ENCODE assay signal across 8 cellular contexts in the genomic region with DNA sequence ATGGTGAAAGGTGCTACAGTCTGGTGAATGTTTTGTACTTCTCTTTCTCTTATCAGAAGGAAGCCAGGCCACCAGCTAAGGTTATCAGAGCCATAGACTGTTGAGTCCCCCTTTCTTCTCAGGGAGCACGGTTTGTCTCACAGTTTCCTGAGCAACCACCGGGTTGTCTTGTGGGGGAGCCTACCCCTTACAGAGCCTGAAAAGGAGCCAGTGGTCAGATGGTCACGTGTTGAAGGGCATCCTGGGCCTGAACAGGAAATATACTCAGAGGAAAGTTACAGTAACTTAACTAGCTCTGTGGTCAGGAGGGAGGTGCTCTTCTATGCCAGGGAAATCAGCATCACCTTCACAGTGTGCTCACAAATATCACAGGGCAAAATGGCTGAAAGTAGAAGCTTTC. TPM values are rescaled to one million over a fixed set of nuclear protein-coding genes. Genes with fewer than 3 reads are reported as not detected.
A peak's percentile ranks its signal among the peaks of the same experiment; 100 is the strongest.
DNase-seq lines count a peak whose midpoint lies in the region; ATAC-seq and TF ChIP-seq lines count a peak whose summit lies in the region.

No MANE protein-coding gene starts in this region.

- peaks cover 38% of the 10 kb centered on the region for H3K4me1 Mint-ChIP-seq in WTC11

- ATAC-seq in HG03108 (IDR thresholded peaks at IDR 0.05; ENCODE audit: unreplicated experiment) (peak; percentile 97), WTC11 (no peak), GM19328 (IDR thresholded peaks at IDR 0.05; ENCODE audit: unreplicated experiment) (no peak)

- H3K27ac Mint-ChIP-seq in WTC11: no peak overlapping the region

- CTCF ChIA-PET in WTC11 (lab: Charles Lee): interaction anchor here (1.1 kb wide), 1 partner anchor 97 kb away, joined by 3 read pairs; no protein-coding TSS in a partner anchor

- POLR2A ChIA-PET in WTC11 (lab: Charles Lee): no interaction called here

- H3K4me3 Mint-ChIP-seq in WTC11: no peak overlapping the region

- DNase-seq in activated gamma-delta T cell treated with Interleukin-2 at 50 U/mL for 16 hours (peak; percentile 49), activated gamma-delta T cell (lab: John Stamatoyannopoulos, UW) (no peak), lung microvascular endothelial cell (ENCODE audit: low read depth in 2 of 2) (peak; percentile 38 to 63), WTC11 (ENCODE audit: low spot score) (no peak), anterior cingulate cortex (lab: John Stamatoyannopoulos, UW) (no peak)
- peak; percentile 65 for DNase-seq in activated CD4-positive, alpha-beta T cell treated with anti-CD3 and anti-CD28 coated beads for 48 hours

- no peaks in the 10 kb centered on the region for H3K27me3 Mint-ChIP-seq in WTC11 (ENCODE audit: low read depth)

- TF ChIP-seq CTCF in WTC11 (IDR thresholded peaks at IDR 0.05): no peak

- H3K36me3 Mint-ChIP-seq in WTC11: no peaks in the 10 kb centered on the region

- H3K9me3 Mint-ChIP-seq in WTC11: peaks cover 10% of the 10 kb centered on the region

TF ChIP-seq in WTC11, 78 proteins besides CTCF, POLR2A, EP300 and RAD21:
- TF ChIP-seq ETV6 (CRISPR knock-in tag; IDR thresholded peaks at IDR 0.05) (no peak), RELA (CRISPR knock-in tag; IDR thresholded peaks at IDR 0.05; ENCODE audit: borderline replicate concordance) (no peak)
- TF ChIP-seq, protein P1, sequence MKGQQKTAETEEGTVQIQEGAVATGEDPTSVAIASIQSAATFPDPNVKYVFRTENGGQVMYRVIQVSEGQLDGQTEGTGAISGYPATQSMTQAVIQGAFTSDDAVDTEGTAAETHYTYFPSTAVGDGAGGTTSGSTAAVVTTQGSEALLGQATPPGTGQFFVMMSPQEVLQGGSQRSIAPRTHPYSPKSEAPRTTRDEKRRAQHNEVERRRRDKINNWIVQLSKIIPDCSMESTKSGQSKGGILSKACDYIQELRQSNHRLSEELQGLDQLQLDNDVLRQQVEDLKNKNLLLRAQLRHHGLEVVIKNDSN (CRISPR knock-in tag; IDR thresholded peaks at IDR 0.05): no peak
- TF ChIP-seq, protein P2, sequence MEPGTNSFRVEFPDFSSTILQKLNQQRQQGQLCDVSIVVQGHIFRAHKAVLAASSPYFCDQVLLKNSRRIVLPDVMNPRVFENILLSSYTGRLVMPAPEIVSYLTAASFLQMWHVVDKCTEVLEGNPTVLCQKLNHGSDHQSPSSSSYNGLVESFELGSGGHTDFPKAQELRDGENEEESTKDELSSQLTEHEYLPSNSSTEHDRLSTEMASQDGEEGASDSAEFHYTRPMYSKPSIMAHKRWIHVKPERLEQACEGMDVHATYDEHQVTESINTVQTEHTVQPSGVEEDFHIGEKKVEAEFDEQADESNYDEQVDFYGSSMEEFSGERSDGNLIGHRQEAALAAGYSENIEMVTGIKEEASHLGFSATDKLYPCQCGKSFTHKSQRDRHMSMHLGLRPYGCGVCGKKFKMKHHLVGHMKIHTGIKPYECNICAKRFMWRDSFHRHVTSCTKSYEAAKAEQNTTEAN (CRISPR knock-in tag; IDR thresholded peaks at IDR 0.05): no peak

RNA-seq across cellular contexts. Expression of a gene that starts 11.6 kb away (rescaled TPM):
- total RNA-seq in lung microvascular endothelial cell (under 0.01 and 0.20 TPM in 2 replicates), WTC11 (2021) (0.11 to 0.50 TPM (median 0.16 TPM) in 3 replicates)

Comparison
In these comparisons a context has a peak if more than half of its experiments do, and no peak if none do; other contexts are left out.
1. DNase-seq: peak in activated gamma-delta T cell treated with Interleukin-2 at 50 U/mL for 16 hours (single experiment), activated CD4-positive, alpha-beta T cell treated with anti-CD3 and anti-CD28 coated beads for 48 hours (single experiment) and lung microvascular endothelial cell (2 of 2); none in activated gamma-delta T cell (single experiment), WTC11 (single experiment) and anterior cingulate cortex (0 of 58).